In the genomic region with DNA sequence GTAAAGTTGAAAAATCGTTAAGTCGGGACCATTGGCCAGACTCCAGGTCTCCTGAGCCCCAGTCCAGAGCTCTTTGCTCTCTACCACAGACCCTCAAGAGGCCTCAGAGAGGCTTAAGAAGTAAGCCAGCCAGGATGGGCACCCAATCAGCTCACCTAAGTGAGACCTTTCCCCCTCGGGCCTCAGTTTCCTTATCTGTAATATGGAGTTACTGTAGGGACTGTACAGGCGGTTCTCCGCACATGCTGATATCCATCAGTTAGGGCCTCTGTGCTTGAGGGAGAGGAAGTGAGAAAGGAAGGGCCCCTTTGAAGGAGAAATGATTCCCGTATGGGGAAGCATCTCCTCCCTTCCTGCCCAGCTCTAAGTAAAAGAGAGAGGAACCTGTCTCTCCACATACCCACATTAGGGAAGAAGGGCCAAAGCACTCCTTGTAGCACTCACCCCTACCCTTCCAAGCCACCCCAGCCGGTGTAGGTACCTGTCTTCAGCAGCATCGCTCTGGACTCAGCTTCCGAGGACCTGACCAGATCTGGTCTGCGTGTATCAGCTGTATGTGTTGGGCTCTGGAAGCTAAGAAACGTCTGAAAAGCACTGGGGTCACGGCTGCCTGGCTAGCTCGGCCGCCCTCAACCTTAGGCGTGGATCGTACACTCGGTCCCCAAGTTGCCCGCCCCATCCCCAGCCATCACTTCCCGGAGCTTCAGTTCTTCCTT, we compare ENCODE assay signal across 8 cellular contexts. TPM values are rescaled to one million over a fixed set of nuclear protein-coding genes. Genes with fewer than 3 reads are reported as not detected.
DNase-seq lines count a peak whose midpoint lies in the region; ATAC-seq and TF ChIP-seq lines count a peak whose summit lies in the region.

No MANE protein-coding gene starts in this region.

- no peaks in the 10 kb centered on the region for H3K27me3 Mint-ChIP-seq in central memory CD8-positive, alpha-beta T cell

- H3K27ac Mint-ChIP-seq in central memory CD8-positive, alpha-beta T cell (ENCODE audit: low read depth) = peak overlapping the region; percentile 87

- H3K36me3 ChIP-seq in lower lobe of right lung (peaks cover 36% of the 10 kb centered on the region), tibial nerve (peaks cover 0 to 36% (median 7%) of the 10 kb centered on the region in 3 donors)

- TF ChIP-seq CTCF in lower lobe of right lung (IDR thresholded peaks at IDR 0.05) (no peak), tibial nerve (IDR thresholded peaks at IDR 0.05) (no peak)

- H3K27ac ChIP-seq in lower lobe of right lung (peak overlapping the region; percentile 85), tibial nerve (peak overlapping the region; percentile 66 to 95 (median 90))

- H3K4me3 ChIP-seq in lower lobe of right lung = peak overlapping the region; percentile 76
- H3K4me3 ChIP-seq in tibial nerve = peak overlapping the region; percentile 58 to 82 (median 72)

- intact Hi-C loops in lower lobe of right lung (cut with DNase I) = no loop called here

- TF ChIP-seq POLR2A in tibial nerve (IDR thresholded peaks at IDR 0.05) (no peak), GM18505 (IDR thresholded peaks at IDR 0.05; ENCODE audit: borderline replicate concordance, extremely low read depth, insufficient read depth, insufficient read length) (no peak)

- 11 to 27% methylated on average over 11 to 19 of the region's 19 CpGs for WGBS in tibial nerve, 2 donors

- peaks cover 40% of the 10 kb centered on the region for H3K4me1 Mint-ChIP-seq in central memory CD8-positive, alpha-beta T cell

- peaks cover 9% of the 10 kb centered on the region for H3K36me3 Mint-ChIP-seq in central memory CD8-positive, alpha-beta T cell (ENCODE audit: insufficient read depth)

- ATAC-seq in GM19452 (IDR thresholded peaks at IDR 0.05; ENCODE audit: unreplicated experiment) = peak; percentile 21
- ATAC-seq in central memory CD8-positive, alpha-beta T cell (replicated peaks; ENCODE audit: extremely low read depth, poor library complexity, severe bottlenecking) = peak; percentile 8
- peak; percentile 6 to 8 for ATAC-seq in lower lobe of right lung
- no peak for ATAC-seq in GM18505 (IDR thresholded peaks at IDR 0.05; ENCODE audit: unreplicated experiment)

- DNase-seq in Ammon's horn (ENCODE audit: low spot score) (peak; percentile 63), NOMO-1 (lab: John Stamatoyannopoulos, UW; ENCODE audit: unreplicated experiment in 2 of 2) (peak; percentile 74 to 75), lower lobe of right lung (no peak), tibial nerve (ENCODE audit: low spot score in 2 of 2) (no peak), AG08396 (ENCODE audit: low spot score) (no peak)
- DNase-seq in central memory CD8-positive, alpha-beta T cell (ENCODE audit: low spot score in 2 of 2) = no peak

- TF ChIP-seq EP300 in tibial nerve (IDR thresholded peaks at IDR 0.05) = no peak

- H3K27me3 ChIP-seq in lower lobe of right lung (ENCODE audit: low read depth) (no peaks in the 10 kb centered on the region), tibial nerve (no peaks in the 10 kb centered on the region)

- H3K9me3 ChIP-seq in lower lobe of right lung (no peaks in the 10 kb centered on the region), tibial nerve (no peaks in the 10 kb centered on the region)

- H3K4me1 ChIP-seq in lower lobe of right lung (peaks cover 43% of the 10 kb centered on the region), tibial nerve (peaks cover 0 to 44% (median 29%) of the 10 kb centered on the region in 4 donors)

- peak overlapping the region; percentile 94 for H3K4me3 Mint-ChIP-seq in central memory CD8-positive, alpha-beta T cell

- no peaks in the 10 kb centered on the region for H3K9me3 Mint-ChIP-seq in central memory CD8-positive, alpha-beta T cell

RNA-seq across cellular contexts. Expression of gene NAGA, which starts 0.7 kb away (rescaled TPM):
- total RNA-seq in lower lobe of right lung (40.3 TPM), tibial nerve (10 to 100 TPM; 19.9 to 32.9 (median 30.0) TPM)

RNA-seq across cellular contexts. Expression of gene PHETA2, which starts 4.1 kb away (rescaled TPM):
- total RNA-seq in lower lobe of right lung (12.8 TPM), tibial nerve (10 to 100 TPM; 13.5 to 21.8 (median 16.0) TPM)

RNA-seq across cellular contexts. Expression of gene SMDT1, which starts 9.5 kb away (rescaled TPM):
- total RNA-seq in lower lobe of right lung (119 TPM), tibial nerve (10 to 100 TPM; 14.1 to 61.8 (median 21.5) TPM)

RNA-seq across cellular contexts. Expression of gene NDUFA6, which starts 20.6 kb away (rescaled TPM):
- 43.5 TPM for total RNA-seq in lower lobe of right lung
- total RNA-seq in tibial nerve = 10 to 100 TPM; 28.2 to 54.6 (median 44.9) TPM

Comparison
In these comparisons a context has a peak if more than half of its experiments do, and no peak if none do; other contexts are left out.
1. DNase-seq: peak in Ammon's horn (single experiment) and NOMO-1 (2 of 2); none in central memory CD8-positive, alpha-beta T cell (0 of 2), lower lobe of right lung (single experiment), tibial nerve (0 of 2) and AG08396 (single experiment).